In genomic region chr1:205923663-205924435, GRCh38 we compare ENCODE assay signal across 33 cellular contexts. TPM values are rescaled to one million over a fixed set of nuclear protein-coding genes. Genes with fewer than 3 reads are reported as not detected.
A peak's percentile ranks its signal among the peaks of the same experiment; 100 is the strongest.
DNase-seq lines count a peak whose midpoint lies in the region; TF ChIP-seq lines count a peak whose summit lies in the region.
"Had no signal": no experiment of that assay in that cellular context is flagged by ENCODE, and none has a peak within 500 bp of the region (broad histone marks: within the 10 kb centered on the region; RNA-seq: fewer than 3 reads in every experiment).

No MANE protein-coding gene starts in this region.

- H3K9me3 ChIP-seq in mammary epithelial cell (replicated peaks; ENCODE audit: insufficient read depth, low read length) (no peaks in the 10 kb centered on the region), osteoblast (ENCODE audit: low read depth, low read length) (no peaks in the 10 kb centered on the region), suprapubic skin (no peaks in the 10 kb centered on the region)
- H3K9me3 ChIP-seq: BE2C had no signal

- H3K27ac ChIP-seq in mammary epithelial cell (ENCODE audit: insufficient read depth, low read depth, low read length), result no peak overlapping the region
- H3K27ac ChIP-seq in osteoblast (ENCODE audit: low read depth, low read length), result no peak overlapping the region
- H3K27ac ChIP-seq in suprapubic skin, result no peak overlapping the region
- H3K27ac ChIP-seq: cardiac muscle cell, coronary artery, HL-60, parathyroid adenoma had no signal

- H3K9me3 Mint-ChIP-seq in MCF 10A (ENCODE audit: unreplicated experiment), result no peaks in the 10 kb centered on the region
- no peaks in the 10 kb centered on the region for H3K9me3 Mint-ChIP-seq in activated T-cell treated with anti-CD3 and anti-CD28 coated beads, Interleukin-2, amount 50 U/mL, for 24 hours
- H3K9me3 Mint-ChIP-seq: activated naive CD8-positive, alpha-beta T cell treated with anti-CD3 and anti-CD28 coated beads, Interleukin-2, amount 50 U/mL, for 24 hours; H9; immature natural killer cell; neural crest cell had no signal

- TF ChIP-seq EP300 in suprapubic skin (IDR thresholded peaks at IDR 0.05), result no peak

- no peak overlapping the region for H3K4me3 Mint-ChIP-seq in MCF 10A (ENCODE audit: unreplicated experiment)
- H3K4me3 Mint-ChIP-seq in activated T-cell treated with anti-CD3 and anti-CD28 coated beads, Interleukin-2, amount 50 U/mL, for 24 hours, result no peak overlapping the region
- H3K4me3 Mint-ChIP-seq: activated naive CD8-positive, alpha-beta T cell treated with anti-CD3 and anti-CD28 coated beads, Interleukin-2, amount 50 U/mL, for 24 hours; H9; immature natural killer cell; neural crest cell; T-helper 17 cell had no signal

- peaks cover 14% of the 10 kb centered on the region for H3K4me1 Mint-ChIP-seq in MCF 10A (ENCODE audit: insufficient read depth, unreplicated experiment)
- H3K4me1 Mint-ChIP-seq in activated T-cell treated with anti-CD3 and anti-CD28 coated beads, Interleukin-2, amount 50 U/mL, for 24 hours (ENCODE audit: low read depth), result no peaks in the 10 kb centered on the region
- H3K4me1 Mint-ChIP-seq: immature natural killer cell, T-helper 17 cell had no signal

- H2AFZ ChIP-seq in mammary epithelial cell (ENCODE audit: low read depth, low read length), result no peak overlapping the region
- H2AFZ ChIP-seq in osteoblast (ENCODE audit: low read length), result no peak overlapping the region
- H2AFZ ChIP-seq: parathyroid adenoma had no signal

- peak overlapping the region; percentile 37 for H3K27ac Mint-ChIP-seq in MCF 10A (ENCODE audit: low read depth, unreplicated experiment)
- H3K27ac Mint-ChIP-seq in activated T-cell treated with anti-CD3 and anti-CD28 coated beads, Interleukin-2, amount 50 U/mL, for 24 hours, result no peak overlapping the region
- H3K27ac Mint-ChIP-seq: activated naive CD8-positive, alpha-beta T cell treated with anti-CD3 and anti-CD28 coated beads, Interleukin-2, amount 50 U/mL, for 24 hours; H9; immature natural killer cell; T-helper 17 cell had no signal

- 89% methylated on average over 11 of the region's 11 CpGs for WGBS in mammary epithelial cell (ENCODE audit: low coverage, missing lambda C conversion rate)
- 97% methylated on average over 9 of the region's 11 CpGs for WGBS in suprapubic skin

- H3K4me3 ChIP-seq in mammary epithelial cell (replicated peaks in 1 of 3; ENCODE audit: insufficient read depth in 1 of 3, low read depth in 2 of 3, low read length in 3 of 3) (no peak overlapping the region), osteoblast (ENCODE audit: insufficient read depth, low read length) (no peak overlapping the region), suprapubic skin (no peak overlapping the region)
- H3K4me3 ChIP-seq: cardiac muscle cell, coronary artery had no signal

- TF ChIP-seq CTCF in MCF 10A (IDR thresholded peaks at IDR 0.05; ENCODE audit: unreplicated experiment) (no peak), mammary epithelial cell (conservative IDR thresholded peaks at IDR 0.05 in 1 of 2, IDR thresholded peaks at IDR 0.05 in 1 of 2; ENCODE audit: extremely low read depth in 1 of 2, insufficient read depth in 1 of 2, low read depth in 1 of 2, low read length in 2 of 2) (no peak), osteoblast (IDR thresholded peaks at IDR 0.05; ENCODE audit: extremely low read depth, low read depth, low read length) (no peak), suprapubic skin (IDR thresholded peaks at IDR 0.05) (no peak)

- H3K27me3 ChIP-seq in mammary epithelial cell (ENCODE audit: insufficient read depth, low read length) (no peaks in the 10 kb centered on the region), osteoblast (ENCODE audit: insufficient read depth, low read length) (no peaks in the 10 kb centered on the region), suprapubic skin (peaks cover 6% of the 10 kb centered on the region)
- H3K27me3 ChIP-seq: cardiac muscle cell had no signal

- no peaks in the 10 kb centered on the region for H3K36me3 ChIP-seq in mammary epithelial cell (ENCODE audit: insufficient read depth, low read length)
- no peaks in the 10 kb centered on the region for H3K36me3 ChIP-seq in osteoblast (ENCODE audit: insufficient read depth, low read length)
- H3K36me3 ChIP-seq in suprapubic skin, result no peaks in the 10 kb centered on the region
- H3K36me3 ChIP-seq: BE2C, cardiac muscle cell had no signal

- H3K36me3 Mint-ChIP-seq in MCF 10A (ENCODE audit: insufficient read depth, unreplicated experiment), result no peaks in the 10 kb centered on the region
- H3K36me3 Mint-ChIP-seq in activated T-cell treated with anti-CD3 and anti-CD28 coated beads, Interleukin-2, amount 50 U/mL, for 24 hours (ENCODE audit: low read depth), result no peaks in the 10 kb centered on the region
- H3K36me3 Mint-ChIP-seq: immature natural killer cell had no signal

- H3K4me2 ChIP-seq in mammary epithelial cell (ENCODE audit: insufficient read depth, low read depth, low read length) (no peak overlapping the region), osteoblast (ENCODE audit: insufficient read depth, low read length) (no peak overlapping the region)

- dilution Hi-C loops in mammary epithelial cell (cut with HindIII; ENCODE audit: low sequenced_read_pairs), result loop anchor here (25.0 kb wide), 1 partner anchor 188 kb away; the partner anchor contains the start of gene AVPR1B

- CTCF ChIA-PET in MCF 10A (lab: Yijun Ruan, JAX), result interaction anchor here (0.5 to 21.0 kb wide), 12 partner anchors 9 to 961 kb away, joined by 3 to 911 read pairs (median 5); no protein-coding TSS in a partner anchor
- CTCF ChIA-PET in mammary epithelial cell (lab: Charles Lee; ENCODE audit: low non-redundant PET), result no interaction called here

- H3K9ac ChIP-seq in mammary epithelial cell (ENCODE audit: insufficient read depth, low read length), result no peak overlapping the region
- H3K9ac ChIP-seq: parathyroid adenoma had no signal

- DNase-seq in MCF 10A (ENCODE audit: unreplicated experiment) (no peak), mammary epithelial cell (no peak), UCSD-AML1 (lab: John Stamatoyannopoulos, UW; ENCODE audit: unreplicated experiment) (peak; percentile 41), osteoblast (ENCODE audit: insufficient read length, low spot score, missing footprints) (peak; percentile 35), suprapubic skin (ENCODE audit: low spot score in 2 of 2) (peak; percentile 33 to 56), putamen (ENCODE audit: low spot score) (no peak), NCI-H2029 (lab: John Stamatoyannopoulos, UW) (no peak)
- no peak for DNase-seq in activated T-cell treated with anti-CD3 and anti-CD28 coated beads, Interleukin-2, amount 50 U/mL, for 24 hours
- DNase-seq: activated CD4-positive, alpha-beta T cell treated with anti-CD3 and anti-CD28 coated beads for 4 hours; activated CD8-positive, alpha-beta memory T cell treated with anti-CD3 and anti-CD28 coated beads for 24 hours; activated gamma-delta T cell; activated naive CD8-positive, alpha-beta T cell treated with anti-CD3 and anti-CD28 coated beads, Interleukin-2, amount 50 U/mL, for 24 hours; BE2C; immature natural killer cell; KBM-7; mesendoderm; MM.1S; NCI-H146; NCI-H2107; NCI-H345; NCI-H69; right cardiac atrium; SHP77; T-helper 17 cell; trophoblast cell had no signal

- H3K27me3 Mint-ChIP-seq in MCF 10A (ENCODE audit: insufficient read depth, unreplicated experiment), result peaks cover 23% of the 10 kb centered on the region
- no peaks in the 10 kb centered on the region for H3K27me3 Mint-ChIP-seq in activated T-cell treated with anti-CD3 and anti-CD28 coated beads, Interleukin-2, amount 50 U/mL, for 24 hours

- BruUV-seq in MCF 10A (replicated peaks; lab: Mats Ljungman, UMichigan), result no TSS peak
- no TSS peak for BruUV-seq in mammary epithelial cell (replicated peaks; lab: Mats Ljungman, UMichigan)

- TF ChIP-seq POLR2A in suprapubic skin (IDR thresholded peaks at IDR 0.05), result no peak

- H3K4me1 ChIP-seq in mammary epithelial cell (ENCODE audit: insufficient read depth, low read length) (no peaks in the 10 kb centered on the region), osteoblast (ENCODE audit: insufficient read depth, low read length) (peaks cover 15% of the 10 kb centered on the region), suprapubic skin (peaks cover 2% of the 10 kb centered on the region)
- H3K4me1 ChIP-seq: BE2C, parathyroid adenoma had no signal

- intact Hi-C loops in MCF 10A (cut with micrococcal nuclease) (no loop called here), mammary epithelial cell (cut with micrococcal nuclease) (no loop called here)

- POLR2A ChIA-PET in MCF 10A (lab: Yijun Ruan, JAX), result interaction anchor here (0.6 to 12.6 kb wide), 6 partner anchors 20 to 1596 kb away, joined by 3 to 247 read pairs (median 4); partner anchors contain the start of gene SLC26A9

- H4K20me1 ChIP-seq in mammary epithelial cell (ENCODE audit: insufficient read depth, low read length) (no peaks in the 10 kb centered on the region), osteoblast (ENCODE audit: insufficient read depth, low read length) (no peaks in the 10 kb centered on the region)

- H3K79me2 ChIP-seq in mammary epithelial cell (ENCODE audit: insufficient read depth, low read length), result no peaks in the 10 kb centered on the region
- no peaks in the 10 kb centered on the region for H3K79me2 ChIP-seq in osteoblast (ENCODE audit: insufficient read depth, low read length)
- H3K79me2 ChIP-seq: parathyroid adenoma had no signal

- in situ Hi-C loops in mammary epithelial cell (cut with MboI; ENCODE audit: low sequenced_read_pairs in 2 of 2), result loop anchor here in 1 of 2 donors (5.0 to 25.0 kb wide), 3 partner anchors 58 to 262 kb away; no protein-coding TSS in a partner anchor

RNA-seq across cellular contexts. Expression of gene SLC26A9, which starts 19.4 kb away (rescaled TPM):
- total RNA-seq in MCF 10A (2022) (not detected in 2 replicates), mammary epithelial cell (not detected), osteoblast (not detected in 2 replicates), suprapubic skin (1 to 10 TPM; 5.7 to 7.2 (median 6.6) TPM)
- not detected for polyA plus RNA-seq in mammary epithelial cell
- not detected for polyA minus RNA-seq in mammary epithelial cell
- total RNA-seq: astrocyte, Daoy, H9, T-helper 17 cell had no signal
- polyA plus RNA-seq: immature natural killer cell had no signal

Comparison
In these comparisons a context has a peak if more than half of its experiments do, and no peak if none do; other contexts are left out.
1. DNase-seq: peak in UCSD-AML1 (single experiment), osteoblast (single experiment) and suprapubic skin (2 of 2); none in MCF 10A (single experiment), mammary epithelial cell (single experiment), activated T-cell treated with anti-CD3 and anti-CD28 coated beads, Interleukin-2, amount 50 U/mL, for 24 hours (single experiment), putamen (single experiment) and NCI-H2029 (single experiment).